Comparison of ENCODE assay signal across 8 cellular contexts in genomic region chr1:151199860-151200581, GRCh38. TPM values are rescaled to one million over a fixed set of nuclear protein-coding genes. Genes with fewer than 3 reads are reported as not detected.
DNase-seq lines count a peak whose midpoint lies in the region; ATAC-seq and TF ChIP-seq lines count a peak whose summit lies in the region.

No MANE protein-coding gene starts in this region.

- no peak overlapping the region for H4K91ac ChIP-seq in neuronal stem cell (ENCODE audit: low read depth, low read length, poor library complexity)

- no peak overlapping the region for H2BK120ac ChIP-seq in neuronal stem cell (ENCODE audit: low read depth, low read length)

- H2BK12ac ChIP-seq in neuronal stem cell (ENCODE audit: low read length): no peak overlapping the region

- H3K4me2 ChIP-seq in neuronal stem cell (ENCODE audit: insufficient read depth, low read length, poor library complexity, severe bottlenecking): peak overlapping the region; percentile 72

- H4K8ac ChIP-seq in neuronal stem cell (ENCODE audit: low read depth, low read length): no peak overlapping the region

- intact Hi-C loops in left ventricle myocardium inferior (cut with micrococcal nuclease) (no loop called here), left ventricle myocardium superior (cut with micrococcal nuclease) (no loop called here)

- no peak overlapping the region for H3K9ac ChIP-seq in neuronal stem cell (ENCODE audit: low read depth, low read length, poor library complexity)

- H2AK5ac ChIP-seq in neuronal stem cell (ENCODE audit: low read depth, low read length): no peak overlapping the region

- H2BK5ac ChIP-seq in neuronal stem cell (ENCODE audit: low read length): no peak overlapping the region

- no peak overlapping the region for H2AFZ ChIP-seq in neuronal stem cell (ENCODE audit: low read length)

- H3K23ac ChIP-seq in neuronal stem cell (ENCODE audit: low read depth, low read length, poor library complexity): no peak overlapping the region

- no peaks in the 10 kb centered on the region for H3K9me3 ChIP-seq in left ventricle myocardium inferior (replicated peaks)
- H3K9me3 ChIP-seq in neuronal stem cell (replicated peaks in 1 of 2; ENCODE audit: control insufficient read depth in 2 of 2, insufficient read depth in 1 of 2, low read depth in 1 of 2, low read length in 2 of 2): no peaks in the 10 kb centered on the region

- no peak overlapping the region for H3K18ac ChIP-seq in neuronal stem cell (ENCODE audit: low read length)

- H3K79me1 ChIP-seq in neuronal stem cell (ENCODE audit: low read depth, low read length): peaks cover 3% of the 10 kb centered on the region

- no peak for TF ChIP-seq CTCF in left ventricle myocardium inferior (IDR thresholded peaks at IDR 0.05; ENCODE audit: borderline replicate concordance)
- no peak for TF ChIP-seq CTCF in epithelial cell of proximal tubule (conservative IDR thresholded peaks at IDR 0.05; ENCODE audit: low read depth, low read length)

- peaks cover 16% of the 10 kb centered on the region for H3K36me3 ChIP-seq in left ventricle myocardium inferior
- peaks cover 4 to 41% of the 10 kb centered on the region in 2 donors for H3K36me3 ChIP-seq in neuronal stem cell (replicated peaks in 1 of 2; ENCODE audit: control insufficient read depth in 2 of 2, insufficient read depth in 2 of 2, low read length in 2 of 2)

- no peak for DNase-seq in left ventricle myocardium inferior
- no peak for DNase-seq in left ventricle myocardium superior
- peak; percentile 40 for DNase-seq in T1000 (lab: John Stamatoyannopoulos, UW)
- DNase-seq in epithelial cell of proximal tubule (ENCODE audit: low read depth): peak; percentile 74
- no peak for DNase-seq in neuronal stem cell (ENCODE audit: low spot score)
- no peak for DNase-seq in NCI-H524 treated with DMSO at 0.1 percent for 48 hours (lab: John Stamatoyannopoulos, UW)
- DNase-seq in NCI-H774 (lab: John Stamatoyannopoulos, UW): no peak

- H3K4me3 ChIP-seq in left ventricle myocardium inferior (peak overlapping the region; percentile 88), epithelial cell of proximal tubule (ENCODE audit: low read depth, low read length) (peak overlapping the region; percentile 75), neuronal stem cell (ENCODE audit: low read length in 2 of 2) (peak overlapping the region; percentile 98)

- H3K4ac ChIP-seq in neuronal stem cell (ENCODE audit: low read length): no peak overlapping the region

- H3K4me1 ChIP-seq in left ventricle myocardium inferior: peaks cover 83% of the 10 kb centered on the region
- peaks cover 2 to 5% of the 10 kb centered on the region in 2 donors for H3K4me1 ChIP-seq in neuronal stem cell (ENCODE audit: control insufficient read depth in 2 of 2, insufficient read depth in 1 of 2, low read depth in 1 of 2, low read length in 2 of 2)

- no peak overlapping the region for H3K14ac ChIP-seq in neuronal stem cell (ENCODE audit: low read length)

- no CpG with 5 or more reads among the region's 12 CpGs for WGBS in neuronal stem cell (ENCODE audit: extremely low coverage in 2 of 2, insufficient read length in 2 of 2, insufficient replicate concordance in 1 of 2), 2 donors

- H3K27ac ChIP-seq in left ventricle myocardium inferior (replicated peaks): peak overlapping the region; percentile 91
- no peak overlapping the region for H3K27ac ChIP-seq in neuronal stem cell (replicated peaks; ENCODE audit: low read length)

- H2BK15ac ChIP-seq in neuronal stem cell (ENCODE audit: low read length): no peak overlapping the region

- ATAC-seq in left ventricle myocardium superior: no peak
- no peak for ATAC-seq in HG03175 (IDR thresholded peaks at IDR 0.05; ENCODE audit: unreplicated experiment)

- H3K27me3 ChIP-seq in left ventricle myocardium inferior (ENCODE audit: low read depth) (no peaks in the 10 kb centered on the region), neuronal stem cell (ENCODE audit: control insufficient read depth in 3 of 3, insufficient read depth in 3 of 3, low read depth in 1 of 3, low read length in 3 of 3) (no peaks in the 10 kb centered on the region)

RNA-seq across cellular contexts. Expression of gene PIP5K1A, which starts 1.7 kb away (rescaled TPM):
- 28.5 TPM for total RNA-seq in left ventricle myocardium inferior
- total RNA-seq in left ventricle myocardium superior: 41.2 TPM
- total RNA-seq in epithelial cell of proximal tubule: 62.1 and 68.9 TPM in 2 replicates
- 93.0 TPM for polyA plus RNA-seq in neuronal stem cell (2013, experiment 1 of 2)
- 97.5 TPM for polyA plus RNA-seq in neuronal stem cell (2013, experiment 2 of 2)

RNA-seq across cellular contexts. Expression of gene VPS72, which starts 10.0 kb away (rescaled TPM):
- total RNA-seq in left ventricle myocardium inferior (40.5 TPM), left ventricle myocardium superior (40.5 TPM), epithelial cell of proximal tubule (68.6 and 87.0 TPM in 2 replicates)
- polyA plus RNA-seq in neuronal stem cell (2013, experiment 1 of 2): 101 TPM
- 98.5 TPM for polyA plus RNA-seq in neuronal stem cell (2013, experiment 2 of 2)

RNA-seq across cellular contexts. Expression of gene TMOD4, which starts 24.2 kb away (rescaled TPM):
- total RNA-seq in left ventricle myocardium inferior (not detected), left ventricle myocardium superior (0.62 TPM), epithelial cell of proximal tubule (0.46 TPM in 1 of 2 replicates, not detected in the other)
- 0.24 TPM for polyA plus RNA-seq in neuronal stem cell (2013, experiment 1 of 2)
- 0.33 TPM for polyA plus RNA-seq in neuronal stem cell (2013, experiment 2 of 2)

RNA-seq across cellular contexts. Expression of gene SCNM1, which starts 34.1 kb away (rescaled TPM):
- 19.4 TPM for total RNA-seq in left ventricle myocardium inferior
- 19.1 TPM for total RNA-seq in left ventricle myocardium superior
- 44.9 and 47.8 TPM in 2 replicates for total RNA-seq in epithelial cell of proximal tubule
- polyA plus RNA-seq in neuronal stem cell (2013, experiment 1 of 2): 38.6 TPM
- 37.5 TPM for polyA plus RNA-seq in neuronal stem cell (2013, experiment 2 of 2)

RNA-seq across cellular contexts. Expression of gene LYSMD1, which starts 34.3 kb away (rescaled TPM):
- total RNA-seq in left ventricle myocardium inferior (12.0 TPM), left ventricle myocardium superior (13.0 TPM), epithelial cell of proximal tubule (4.5 and 7.2 TPM in 2 replicates)
- polyA plus RNA-seq in neuronal stem cell (2013, experiment 1 of 2): 7.6 TPM
- polyA plus RNA-seq in neuronal stem cell (2013, experiment 2 of 2): 6.8 TPM

Comparison
In these comparisons a context has a peak if more than half of its experiments do, and no peak if none do; other contexts are left out.
1. DNase-seq: peak in T1000 (single experiment) and epithelial cell of proximal tubule (single experiment); none in left ventricle myocardium inferior (single experiment), left ventricle myocardium superior (single experiment), neuronal stem cell (single experiment), NCI-H524 treated with DMSO at 0.1 percent for 48 hours (single experiment) and NCI-H774 (single experiment).
2. Peak in every context shown above with its lines, with median percentiles within 50 percentile points of each other: H3K4me3 ChIP-seq.